In the genomic region with DNA sequence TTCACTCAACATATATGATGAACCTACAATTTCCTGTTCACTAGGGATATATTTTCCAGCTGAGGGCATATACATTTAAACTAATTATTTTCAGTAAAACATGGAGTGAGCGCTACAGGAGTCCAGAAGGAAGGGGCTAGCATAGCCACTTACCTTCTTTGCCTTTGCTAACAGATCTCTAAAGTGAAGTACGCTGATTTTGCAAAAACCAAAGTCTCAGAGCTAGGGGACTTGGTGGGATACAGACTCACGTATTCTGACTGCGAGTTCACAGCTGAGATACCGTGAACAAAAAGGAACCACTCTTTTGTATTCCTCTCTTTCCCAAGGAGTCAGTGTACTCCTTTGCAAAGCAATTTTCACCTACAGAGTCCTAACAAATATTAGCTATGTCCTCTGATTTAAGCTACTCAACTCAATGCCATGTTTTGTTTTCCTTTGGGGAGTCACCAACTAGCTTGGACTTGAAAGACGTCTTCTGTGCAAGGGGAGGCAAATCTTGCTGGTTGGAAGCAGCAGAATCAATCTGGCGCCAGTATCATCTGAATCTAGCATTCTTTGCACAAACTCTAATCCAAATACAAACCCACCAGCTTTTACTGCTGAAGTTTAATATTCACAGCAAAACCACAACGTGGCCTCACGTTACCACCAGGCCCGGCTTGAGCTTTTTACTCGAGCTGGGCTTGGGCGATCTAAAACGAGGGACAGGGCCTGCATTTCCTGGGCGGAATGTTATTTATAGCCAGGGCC, we compare ENCODE assay signal across 8 cellular contexts. TPM values are rescaled to one million over a fixed set of nuclear protein-coding genes. Genes with fewer than 3 reads are reported as not detected.
DNase-seq lines count a peak whose midpoint lies in the region; ATAC-seq, FAIRE-seq and TF ChIP-seq lines count a peak whose summit lies in the region.

No MANE protein-coding gene starts in this region.

- H3K27ac ChIP-seq in Peyer's patch (peak overlapping the region; percentile 83 to 93 (median 92)), esophagus squamous epithelium (peak overlapping the region; percentile 95 to 96 (median 96)), parathyroid adenoma (peak overlapping the region; percentile 96)

- WGBS in esophagus squamous epithelium, 2 donors: 38 to 47% methylated on average over 7 of the region's 14 CpGs

- H3K4me3 ChIP-seq in Peyer's patch: peak overlapping the region; percentile 72 to 97 (median 86)
- H3K4me3 ChIP-seq in esophagus squamous epithelium: peak overlapping the region; percentile 76 to 99 (median 86)
- H3K4me3 ChIP-seq in parathyroid adenoma (ENCODE audit: low read depth, low read length): peak overlapping the region; percentile 72

- H2AFZ ChIP-seq in parathyroid adenoma: peak overlapping the region; percentile 94

- no peak for ATAC-seq in HG03196 (IDR thresholded peaks at IDR 0.05; ENCODE audit: unreplicated experiment)

- H3K36me3 ChIP-seq in Peyer's patch: peaks cover 0 to 13% (median 0%) of the 10 kb centered on the region in 3 donors
- H3K36me3 ChIP-seq in esophagus squamous epithelium: peaks cover 0 to 30% (median 5%) of the 10 kb centered on the region in 3 donors
- no peaks in the 10 kb centered on the region for H3K36me3 ChIP-seq in parathyroid adenoma (ENCODE audit: control insufficient read depth, insufficient read depth, low read length)

- DNase-seq in GM12892 (ENCODE audit: insufficient read length): no peak
- no peak for DNase-seq in Peyer's patch
- DNase-seq in esophagus squamous epithelium (lab: John Stamatoyannopoulos, UW): no peak
- no peak for DNase-seq in stimulated activated CD4-positive, alpha-beta T cell treated with anti-CD3 and anti-CD28 coated beads, Interleukin-2, amount 100 ng/mL, for 24 hours
- DNase-seq in NCI-H774 (lab: John Stamatoyannopoulos, UW): no peak
- no peak for DNase-seq in DMS53 (lab: John Stamatoyannopoulos, UW)

- FAIRE-seq in GM12892 (lab: Jason Lieb, UNC): peak; percentile 85

- H3K27me3 ChIP-seq in Peyer's patch (no peaks in the 10 kb centered on the region), esophagus squamous epithelium (no peaks in the 10 kb centered on the region), parathyroid adenoma (ENCODE audit: control insufficient read depth, insufficient read depth, low read length) (no peaks in the 10 kb centered on the region)

- H3K9me3 ChIP-seq in Peyer's patch: no peaks in the 10 kb centered on the region
- H3K9me3 ChIP-seq in esophagus squamous epithelium: no peaks in the 10 kb centered on the region
- H3K9me3 ChIP-seq in parathyroid adenoma (ENCODE audit: control insufficient read depth, low read length): no peaks in the 10 kb centered on the region

- TF ChIP-seq POLR2A in GM12892 (IDR thresholded peaks at IDR 0.05; ENCODE audit: low read depth, low read length): no peak
- no peak for TF ChIP-seq POLR2A in Peyer's patch (IDR thresholded peaks at IDR 0.05)
- no peak for TF ChIP-seq POLR2A in esophagus squamous epithelium (IDR thresholded peaks at IDR 0.05)

- TF ChIP-seq CTCF in Peyer's patch (IDR thresholded peaks at IDR 0.05) (no peak), esophagus squamous epithelium (IDR thresholded peaks at IDR 0.05) (no peak), parathyroid adenoma (IDR thresholded peaks at IDR 0.05) (no peak)

- H3K4me2 ChIP-seq in parathyroid adenoma (ENCODE audit: low read length): peak overlapping the region; percentile 71

- H3K9ac ChIP-seq in parathyroid adenoma: peak overlapping the region; percentile 74

- peaks cover 0 to 19% (median 3%) of the 10 kb centered on the region in 4 donors for H3K4me1 ChIP-seq in Peyer's patch
- peaks cover 10 to 26% (median 15%) of the 10 kb centered on the region in 3 donors for H3K4me1 ChIP-seq in esophagus squamous epithelium
- H3K4me1 ChIP-seq in parathyroid adenoma: peaks cover 15% of the 10 kb centered on the region

- intact Hi-C loops in esophagus squamous epithelium (cut with DNase I): no loop called here

- peaks cover 11% of the 10 kb centered on the region for H3K79me2 ChIP-seq in parathyroid adenoma

RNA-seq across cellular contexts. Expression of a gene that starts 0.7 kb away (rescaled TPM):
- 0.53 TPM for polyA plus RNA-seq in GM12892 (2012; ENCODE audit: missing spikeins)
- total RNA-seq in Peyer's patch (1 to 10 TPM in 3 of 4 donors, not detected in 1; 3.1 to 6.7 (median 4.0) TPM), esophagus squamous epithelium (1 to 10 TPM in 2 of 4 donors, not detected in 2; 1.1 to 1.3 TPM)

RNA-seq across cellular contexts. Expression of a gene that starts 0.9 kb away (rescaled TPM):
- polyA plus RNA-seq in GM12892 (2012; ENCODE audit: missing spikeins): 20.5 TPM
- 10 to 100 TPM; 11.4 to 20.6 (median 12.0) TPM for total RNA-seq in Peyer's patch
- 10 to 100 TPM; 12.5 to 21.4 (median 13.1) TPM for total RNA-seq in esophagus squamous epithelium

RNA-seq across cellular contexts. Expression of a gene that starts 0.9 kb away (rescaled TPM):
- polyA plus RNA-seq in GM12892 (2012; ENCODE audit: missing spikeins): 11.0 TPM
- total RNA-seq in Peyer's patch (10 to 100 TPM in 3 of 4 donors, 1 to 10 TPM in 1; 9.1 to 12.8 (median 10.3) TPM), esophagus squamous epithelium (1 to 10 TPM; 7.3 to 9.2 (median 8.2) TPM)

RNA-seq across cellular contexts. Expression of a gene that starts 41.5 kb away (rescaled TPM):
- polyA plus RNA-seq in GM12892 (2012; ENCODE audit: missing spikeins): 19.8 TPM
- total RNA-seq in Peyer's patch: 10 to 100 TPM in 2 of 4 donors, 1 to 10 TPM in 2; 2.5 to 22.3 (median 9.0) TPM
- total RNA-seq in esophagus squamous epithelium: 10 to 100 TPM in 1 of 4 donors, 1 to 10 TPM in 3; 5.6 to 13.2 (median 8.9) TPM
